ENCODE assay signal across 8 cellular contexts in the genomic region with DNA sequence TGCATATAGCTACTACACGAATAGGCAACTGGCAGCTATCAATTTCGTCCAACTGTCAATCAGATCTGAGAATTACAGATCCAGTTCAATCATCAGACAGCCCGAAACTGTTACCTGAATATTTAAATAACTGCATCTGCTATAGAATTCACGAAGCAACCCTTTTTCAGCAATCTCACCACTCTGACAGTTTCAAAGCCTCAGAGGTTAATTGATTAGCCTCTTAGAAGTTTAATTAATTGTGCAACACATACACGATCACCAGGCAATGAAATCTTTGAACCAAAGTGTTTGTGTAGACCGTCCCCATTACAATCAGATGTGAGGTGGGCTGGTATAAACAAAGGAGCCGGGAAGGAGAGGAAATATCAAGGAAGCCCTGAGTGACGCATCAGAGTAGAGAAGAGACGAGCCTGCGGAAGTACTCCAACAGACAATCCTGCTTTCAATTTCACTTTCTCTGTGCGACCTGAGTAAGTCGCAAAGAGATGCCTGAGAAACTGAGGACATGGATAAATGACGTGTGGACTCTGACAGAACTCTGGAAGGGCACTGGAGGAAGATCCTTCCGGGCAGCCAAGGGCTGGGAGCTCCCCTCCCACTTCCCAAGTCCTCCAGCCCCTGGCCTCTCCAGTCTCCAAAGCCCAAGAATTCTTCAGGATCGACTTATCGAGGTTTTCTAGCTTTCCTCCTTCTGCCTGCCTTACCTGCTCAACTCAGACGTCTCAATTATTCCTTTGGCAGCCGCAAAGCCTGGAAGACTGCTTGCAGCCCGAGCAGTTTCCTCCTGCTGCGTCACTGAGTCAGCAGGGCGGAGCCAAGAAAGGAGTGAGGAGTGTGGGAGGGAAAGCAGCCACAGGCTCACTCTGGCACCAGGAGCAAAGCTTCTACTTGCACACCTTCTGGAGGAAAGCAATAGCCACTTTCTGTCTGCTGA. TPM values are rescaled to one million over a fixed set of nuclear protein-coding genes. Genes with fewer than 3 reads are reported as not detected.
DNase-seq lines count a peak whose midpoint lies in the region; ATAC-seq and TF ChIP-seq lines count a peak whose summit lies in the region.

A gene with protein sequence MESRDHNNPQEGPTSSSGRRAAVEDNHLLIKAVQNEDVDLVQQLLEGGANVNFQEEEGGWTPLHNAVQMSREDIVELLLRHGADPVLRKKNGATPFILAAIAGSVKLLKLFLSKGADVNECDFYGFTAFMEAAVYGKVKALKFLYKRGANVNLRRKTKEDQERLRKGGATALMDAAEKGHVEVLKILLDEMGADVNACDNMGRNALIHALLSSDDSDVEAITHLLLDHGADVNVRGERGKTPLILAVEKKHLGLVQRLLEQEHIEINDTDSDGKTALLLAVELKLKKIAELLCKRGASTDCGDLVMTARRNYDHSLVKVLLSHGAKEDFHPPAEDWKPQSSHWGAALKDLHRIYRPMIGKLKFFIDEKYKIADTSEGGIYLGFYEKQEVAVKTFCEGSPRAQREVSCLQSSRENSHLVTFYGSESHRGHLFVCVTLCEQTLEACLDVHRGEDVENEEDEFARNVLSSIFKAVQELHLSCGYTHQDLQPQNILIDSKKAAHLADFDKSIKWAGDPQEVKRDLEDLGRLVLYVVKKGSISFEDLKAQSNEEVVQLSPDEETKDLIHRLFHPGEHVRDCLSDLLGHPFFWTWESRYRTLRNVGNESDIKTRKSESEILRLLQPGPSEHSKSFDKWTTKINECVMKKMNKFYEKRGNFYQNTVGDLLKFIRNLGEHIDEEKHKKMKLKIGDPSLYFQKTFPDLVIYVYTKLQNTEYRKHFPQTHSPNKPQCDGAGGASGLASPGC (minus strand): TSS at position 797 of the 937 bp plus-strand sequence. CDS start 2,450 bp downstream, outside the sequence.

- peak within 1 kb of the TSS; percentile 98 for H3K27ac Mint-ChIP-seq in activated T-helper 1 cell treated with anti-CD3 and anti-CD28 coated beads, Interleukin-12 subunit alpha, Interleukin-12 subunit beta, Interleukin-2, Interleukin-4 antibody, amounts not matched to agents 30 ng/mL and 10 ng/mL and 1 ng/mL, durations not matched to agents 14 hours and 24 hours and 36 hours
- peak within 1 kb of the TSS; percentile 97 to 100 (median 99) for H3K27ac Mint-ChIP-seq in naive thymus-derived CD8-positive, alpha-beta T cell

- H3K4me2 ChIP-seq in OCI-LY7 (ENCODE audit: low read length), result peak within 1 kb of the TSS; percentile 76

- peaks cover 44% of the 10 kb centered on the region for H3K4me1 Mint-ChIP-seq in activated T-helper 1 cell treated with anti-CD3 and anti-CD28 coated beads, Interleukin-12 subunit alpha, Interleukin-12 subunit beta, Interleukin-2, Interleukin-4 antibody, amounts not matched to agents 30 ng/mL and 10 ng/mL and 1 ng/mL, durations not matched to agents 14 hours and 24 hours and 36 hours (ENCODE audit: low read depth)
- peaks cover 27 to 53% (median 47%) of the 10 kb centered on the region in 4 donors for H3K4me1 Mint-ChIP-seq in naive thymus-derived CD8-positive, alpha-beta T cell

- H3K79me2 ChIP-seq in OCI-LY7 (ENCODE audit: insufficient read depth, low read depth, low read length), result no peaks in the 10 kb centered on the region

- H3K9me3 ChIP-seq in OCI-LY7 (ENCODE audit: low read length), result no peaks in the 10 kb centered on the region

- peak within 1 kb of the TSS; percentile 98 for H3K4me3 Mint-ChIP-seq in activated T-helper 1 cell treated with anti-CD3 and anti-CD28 coated beads, Interleukin-12 subunit alpha, Interleukin-12 subunit beta, Interleukin-2, Interleukin-4 antibody, amounts not matched to agents 30 ng/mL and 10 ng/mL and 1 ng/mL, durations not matched to agents 14 hours and 24 hours and 36 hours
- peak within 1 kb of the TSS; percentile 94 to 98 (median 97) for H3K4me3 Mint-ChIP-seq in naive thymus-derived CD8-positive, alpha-beta T cell

- POLR2A ChIA-PET in OCI-LY7 (lab: Charles Lee), result interaction anchor here (0.5 to 2.6 kb wide), 20 partner anchors 9 to 241 kb away, joined by 3 to 10 read pairs (median 3); a partner anchor contains a TSS
- POLR2A ChIA-PET in naive thymus-derived CD8-positive, alpha-beta T cell (lab: Charles Lee), result interaction anchor here (0.5 to 1.6 kb wide), 11 partner anchors 10 to 252 kb away, joined by 3 to 8 read pairs (median 4); no protein-coding TSS in a partner anchor

- H3K27ac ChIP-seq in OCI-LY7 (ENCODE audit: low read depth, low read length, poor library complexity, severe bottlenecking) (peak within 1 kb of the TSS; percentile 34), temporal lobe (ENCODE audit: low read depth, low read length) (peak within 1 kb of the TSS; percentile 81)

- ATAC-seq in GM18870 (IDR thresholded peaks at IDR 0.05; ENCODE audit: unreplicated experiment) (peak; percentile 83), HG03066 (IDR thresholded peaks at IDR 0.05; ENCODE audit: low read depth, unreplicated experiment) (peak; percentile 81)
- ATAC-seq in naive thymus-derived CD8-positive, alpha-beta T cell, result peak; percentile 87 to 88

- H3K27me3 Mint-ChIP-seq in activated T-helper 1 cell treated with anti-CD3 and anti-CD28 coated beads, Interleukin-12 subunit alpha, Interleukin-12 subunit beta, Interleukin-2, Interleukin-4 antibody, amounts not matched to agents 30 ng/mL and 10 ng/mL and 1 ng/mL, durations not matched to agents 14 hours and 24 hours and 36 hours (ENCODE audit: insufficient read depth), result no peaks in the 10 kb centered on the region
- peaks cover 0 to 2% (median 0%) of the 10 kb centered on the region in 5 donors for H3K27me3 Mint-ChIP-seq in naive thymus-derived CD8-positive, alpha-beta T cell

- peaks cover 15% of the 10 kb centered on the region for H3K4me1 ChIP-seq in OCI-LY7 (ENCODE audit: insufficient read depth, low read length, poor library complexity, severe bottlenecking)

- DNase-seq in Ammon's horn (ENCODE audit: low spot score) (peak; percentile 78), OCI-LY7 (ENCODE audit: low spot score) (peak; percentile 57), fibroblast of peridontal ligament (ENCODE audit: extremely low read depth) (peak; percentile 81)
- peak; percentile 43 for DNase-seq in activated T-helper 1 cell treated with anti-CD3 and anti-CD28 coated beads, Interleukin-12 subunit alpha, Interleukin-12 subunit beta, Interleukin-2, Interleukin-4 antibody, amounts not matched to agents 30 ng/mL and 10 ng/mL and 1 ng/mL, durations not matched to agents 14 hours and 24 hours and 36 hours (ENCODE audit: low spot score)
- peak; percentile 38 to 76 (median 54) for DNase-seq in naive thymus-derived CD8-positive, alpha-beta T cell

- CTCF ChIA-PET in OCI-LY7 (lab: Charles Lee; ENCODE audit: unreplicated experiment), result interaction anchor here (0.6 to 4.1 kb wide), 6 partner anchors 10 to 200 kb away, joined by 3 to 26 read pairs (median 4); no protein-coding TSS in a partner anchor

- peak within 1 kb of the TSS; percentile 71 for H3K4me3 ChIP-seq in OCI-LY7 (ENCODE audit: low read depth, low read length, poor library complexity, severe bottlenecking)

- H4K20me1 ChIP-seq in OCI-LY7 (ENCODE audit: insufficient read depth, low read length), result no peaks in the 10 kb centered on the region

- no TSS peak for BruUV-seq in OCI-LY7 (replicated peaks; lab: Mats Ljungman, UMichigan)

- H3K36me3 ChIP-seq in OCI-LY7 (ENCODE audit: insufficient read depth, low read length), result no peaks in the 10 kb centered on the region

- TF ChIP-seq CTCF in OCI-LY7 (conservative IDR thresholded peaks at IDR 0.05; ENCODE audit: low read length), result no peak

- H3K36me3 Mint-ChIP-seq in activated T-helper 1 cell treated with anti-CD3 and anti-CD28 coated beads, Interleukin-12 subunit alpha, Interleukin-12 subunit beta, Interleukin-2, Interleukin-4 antibody, amounts not matched to agents 30 ng/mL and 10 ng/mL and 1 ng/mL, durations not matched to agents 14 hours and 24 hours and 36 hours (ENCODE audit: low read depth), result peaks cover 7% of the 10 kb centered on the region
- peaks cover 24 to 27% (median 24%) of the 10 kb centered on the region in 3 donors for H3K36me3 Mint-ChIP-seq in naive thymus-derived CD8-positive, alpha-beta T cell

- peak within 1 kb of the TSS; percentile 88 for H2AFZ ChIP-seq in OCI-LY7 (ENCODE audit: low read length)

- intact Hi-C loops in OCI-LY7 (cut with micrococcal nuclease; ENCODE audit: unreplicated experiment), result no loop called here
- intact Hi-C loops in activated T-helper 1 cell treated with anti-CD3 and anti-CD28 coated beads, Interleukin-12 subunit alpha, Interleukin-12 subunit beta, Interleukin-2, Interleukin-4 antibody, amounts not matched to agents 30 ng/mL and 10 ng/mL and 1 ng/mL, durations not matched to agents 14 hours and 24 hours and 36 hours (cut with micrococcal nuclease), result loop anchor here (1.0 to 2.0 kb wide), 3 partner anchors 16 to 251 kb away; a partner anchor contains a TSS

- no peaks in the 10 kb centered on the region for H3K9me3 Mint-ChIP-seq in activated T-helper 1 cell treated with anti-CD3 and anti-CD28 coated beads, Interleukin-12 subunit alpha, Interleukin-12 subunit beta, Interleukin-2, Interleukin-4 antibody, amounts not matched to agents 30 ng/mL and 10 ng/mL and 1 ng/mL, durations not matched to agents 14 hours and 24 hours and 36 hours
- H3K9me3 Mint-ChIP-seq in naive thymus-derived CD8-positive, alpha-beta T cell, result no peaks in the 10 kb centered on the region

- H3K9me2 ChIP-seq in OCI-LY7 (ENCODE audit: insufficient read depth, low read length), result no peaks in the 10 kb centered on the region

RNA-seq across cellular contexts. Expression of the gene that starts here (rescaled TPM):
- 1.3 and 2.2 TPM in 2 replicates for total RNA-seq in OCI-LY7 (2014; rRNA removed; shearing (Covaris generic))
- total RNA-seq in OCI-LY7 (2022) (3.0 and 4.0 TPM in 2 replicates), temporal lobe (0.98 TPM)
- 4.6 and 5.0 TPM in 2 replicates for total RNA-seq in activated T-helper 1 cell treated with anti-CD3 and anti-CD28 coated beads, Interleukin-12 subunit alpha, Interleukin-12 subunit beta, Interleukin-2, Interleukin-4 antibody, amounts not matched to agents 30 ng/mL and 10 ng/mL and 1 ng/mL, durations not matched to agents 14 hours and 24 hours and 36 hours
- total RNA-seq in naive thymus-derived CD8-positive, alpha-beta T cell, result 10 to 100 TPM; 20.2 to 20.8 TPM
- polyA plus RNA-seq in naive thymus-derived CD8-positive, alpha-beta T cell, result 10 to 100 TPM in 1 of 3 donors, 1 to 10 TPM in 2; 5.0 to 10.1 (median 6.4) TPM

Comparison
In these comparisons a context has a peak if more than half of its experiments do, and no peak if none do; other contexts are left out.
1. Peak in every context shown above with its lines: DNase-seq, ATAC-seq, H3K4me3 ChIP-seq and H3K27ac ChIP-seq.